ENCODE assay signal across 19 cellular contexts in the genomic region with DNA sequence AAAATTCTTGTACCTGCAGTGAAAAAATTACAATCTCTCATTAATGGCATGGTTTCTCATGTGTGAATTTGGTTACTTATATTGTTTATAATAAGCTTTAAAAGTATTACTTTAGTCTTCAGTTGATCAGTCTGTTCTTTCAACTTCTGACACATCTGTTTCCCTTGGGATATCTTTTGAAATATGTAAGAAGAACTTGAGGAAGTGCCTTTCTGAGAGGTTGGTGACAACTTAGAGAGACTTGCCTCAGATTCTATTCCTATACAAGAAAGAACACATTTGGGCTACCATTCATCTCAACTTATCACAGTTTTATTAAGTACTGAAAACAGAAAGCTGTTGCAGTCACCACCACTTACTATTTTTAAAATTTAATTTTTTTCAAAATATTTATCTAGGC.
"Had no signal": no experiment of that assay in that cellular context is flagged by ENCODE, and none has a peak within 500 bp of the region (broad histone marks: within the 10 kb centered on the region; RNA-seq: fewer than 3 reads in every experiment).

No MANE protein-coding gene starts in this region.

- DNase-seq: KBM-7, NCI-H1092, NCI-H1105 treated with DMSO at 0.1 percent for 48 hours, NCI-H1417 treated with DMSO at 0.1 percent for 48 hours, NCI-H146, NCI-H1694 treated with DMSO at 0.1 percent for 48 hours, NCI-H1930, NCI-H2081 treated with DMSO at 0.1 percent for 48 hours, NCI-H2171, NCI-H226, NCI-H446, NCI-H510A, NCI-H524 treated with DMSO at 0.1 percent for 48 hours, NCI-H69, NCI-H774, RPMI8226, SHP77, SK-N-SH, T-helper 1 cell had no signal

- H3K4me2 ChIP-seq: SK-N-SH had no signal

- H3K9me3 ChIP-seq: SK-N-SH had no signal

- H3K9ac ChIP-seq: SK-N-SH had no signal
